Comparison of ENCODE assay signal across 8 cellular contexts in the genomic region with DNA sequence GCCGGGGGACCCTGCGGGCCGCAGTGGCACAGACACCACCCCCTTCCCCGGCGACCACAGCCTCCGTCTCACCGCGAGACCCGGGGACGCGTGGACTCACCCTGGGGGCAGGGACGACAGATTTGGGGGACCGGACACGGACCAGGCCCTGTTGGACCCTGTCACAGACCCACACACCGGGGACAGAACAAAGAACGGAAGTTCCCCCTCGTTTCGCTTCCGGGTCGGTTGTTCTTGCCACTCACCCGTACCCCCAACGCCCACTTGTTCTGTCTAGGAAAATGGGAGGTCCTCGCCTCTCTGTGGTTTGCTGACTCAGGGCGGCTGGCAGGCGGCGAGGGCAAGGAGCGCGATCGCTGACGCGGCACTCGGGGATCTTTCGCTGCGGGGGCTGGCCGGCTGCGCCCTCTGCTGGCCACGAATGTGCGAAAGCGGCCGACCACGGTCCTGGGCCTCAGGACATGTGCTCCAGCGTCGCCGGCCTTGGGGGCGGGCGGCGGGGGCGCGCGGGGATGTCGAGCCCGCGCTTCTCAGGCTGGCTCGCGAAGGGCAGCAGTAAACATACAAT. TPM values are rescaled to one million over a fixed set of nuclear protein-coding genes. Genes with fewer than 3 reads are reported as not detected.
A peak's percentile ranks its signal among the peaks of the same experiment; 100 is the strongest.
DNase-seq lines count a peak whose midpoint lies in the region; ATAC-seq and TF ChIP-seq lines count a peak whose summit lies in the region.

TSS of gene ZNF3 (minus strand) at position 189 of the 568 bp plus-strand sequence. CDS start 4,366 bp downstream, outside the sequence.

- TF ChIP-seq CTCF in upper lobe of right lung (IDR thresholded peaks at IDR 0.05): peak; percentile 93

- H3K9me3 ChIP-seq in upper lobe of right lung: no peaks in the 10 kb centered on the region

- H3K27ac ChIP-seq in upper lobe of right lung: peak within 1 kb of the TSS; percentile 94

- H3K27ac Mint-ChIP-seq in T-helper 1 cell treated with Interleukin-12 subunit alpha and Interleukin-12 subunit beta and Interleukin-4 antibody, amounts not matched to agents 30 μg/mL and 1 μg/mL, for 36 hours: peak within 1 kb of the TSS; percentile 85

- H3K4me3 Mint-ChIP-seq in T-helper 1 cell treated with Interleukin-12 subunit alpha and Interleukin-12 subunit beta and Interleukin-4 antibody, amounts not matched to agents 30 μg/mL and 1 μg/mL, for 36 hours: peak within 1 kb of the TSS; percentile 90

- H3K36me3 Mint-ChIP-seq in T-helper 1 cell treated with Interleukin-12 subunit alpha and Interleukin-12 subunit beta and Interleukin-4 antibody, amounts not matched to agents 30 μg/mL and 1 μg/mL, for 36 hours (ENCODE audit: low read depth): peaks cover 14% of the 10 kb centered on the region

- peaks cover 15% of the 10 kb centered on the region for H3K4me1 ChIP-seq in upper lobe of right lung

- peak; percentile 62 for TF ChIP-seq POLR2A in GM15510 (IDR thresholded peaks at IDR 0.05; ENCODE audit: borderline replicate concordance, extremely low read depth, insufficient read length)

- no peaks in the 10 kb centered on the region for H3K9me3 Mint-ChIP-seq in T-helper 1 cell treated with Interleukin-12 subunit alpha and Interleukin-12 subunit beta and Interleukin-4 antibody, amounts not matched to agents 30 μg/mL and 1 μg/mL, for 36 hours

- H3K4me1 Mint-ChIP-seq in T-helper 1 cell treated with Interleukin-12 subunit alpha and Interleukin-12 subunit beta and Interleukin-4 antibody, amounts not matched to agents 30 μg/mL and 1 μg/mL, for 36 hours (ENCODE audit: low read depth): peaks cover 22% of the 10 kb centered on the region

- peak; percentile 89 for ATAC-seq in HG02885 (IDR thresholded peaks at IDR 0.05; ENCODE audit: poor library complexity, unreplicated experiment)
- ATAC-seq in left cardiac atrium: peak; percentile 96 to 98
- ATAC-seq in upper lobe of right lung: peak; percentile 98

- H3K4me3 ChIP-seq in upper lobe of right lung: peak within 1 kb of the TSS; percentile 99

- DNase-seq in NCI-H1694 (lab: John Stamatoyannopoulos, UW): peak; percentile 98
- DNase-seq in amniotic stem cell (lab: John Stamatoyannopoulos, UW): peak; percentile 98
- peak; percentile 98 for DNase-seq in left cardiac atrium
- peak; percentile 100 for DNase-seq in posterior vena cava (ENCODE audit: low spot score)
- DNase-seq in upper lobe of right lung: peak; percentile 99

- H3K36me3 ChIP-seq in upper lobe of right lung: peaks cover 31% of the 10 kb centered on the region

- peaks cover 10% of the 10 kb centered on the region for H3K27me3 Mint-ChIP-seq in T-helper 1 cell treated with Interleukin-12 subunit alpha and Interleukin-12 subunit beta and Interleukin-4 antibody, amounts not matched to agents 30 μg/mL and 1 μg/mL, for 36 hours (ENCODE audit: low read depth)

- no peaks in the 10 kb centered on the region for H3K27me3 ChIP-seq in upper lobe of right lung

- intact Hi-C loops in left cardiac atrium (cut with DNase I) (loop anchor here in 1 of 2 donors (5.0 kb wide), 2 partner anchors 64 to 89 kb away; partner anchors contain the start of gene ZKSCAN1), posterior vena cava (cut with DNase I) (loop anchor here in 1 of 2 donors (2.0 kb wide), 1 partner anchor 31 kb away; no protein-coding TSS in a partner anchor), upper lobe of right lung (cut with DNase I) (no loop called here)

RNA-seq across cellular contexts. Expression of gene ZNF3, which starts in this region (rescaled TPM):
- total RNA-seq in left cardiac atrium (10 to 100 TPM; 14.6 to 17.3 TPM), posterior vena cava (10 to 100 TPM; 17.0 to 18.0 TPM), upper lobe of right lung (22.4 TPM)

Comparison
In these comparisons a context has a peak if more than half of its experiments do, and no peak if none do; other contexts are left out.
1. Peak in every context shown above with its lines: DNase-seq, ATAC-seq, H3K4me3 ChIP-seq and H3K27ac ChIP-seq.